In genomic region chr5:5158472-5158895, GRCh38 we compare ENCODE assay signal across 15 cellular contexts. TPM values are rescaled to one million over a fixed set of nuclear protein-coding genes. Genes with fewer than 3 reads are reported as not detected.
"Had no signal": no experiment of that assay in that cellular context is flagged by ENCODE, and none has a peak within 500 bp of the region (broad histone marks: within the 10 kb centered on the region; RNA-seq: fewer than 3 reads in every experiment).

No MANE protein-coding gene starts in this region.

- DNase-seq: activated CD4-positive, alpha-beta T cell treated with anti-CD3 and anti-CD28 coated beads, Interleukin-2, amount 10 ng/mL, durations not matched to agents 7 days and 5 days; activated CD8-positive, alpha-beta memory T cell treated with anti-CD3 and anti-CD28 coated beads, Interleukin-2, amount 50 U/mL, for 48 hours; activated gamma-delta T cell treated with Interleukin-2 at 50 U/mL for 16 hours; activated naive CD8-positive, alpha-beta T cell treated with anti-CD3 and anti-CD28 coated beads for 36 hours; anterior cingulate cortex; foreskin keratinocyte; naive thymus-derived CD8-positive, alpha-beta T cell; stimulated activated CD4-positive, alpha-beta T cell treated with anti-CD3 and anti-CD28 coated beads, Interleukin-1b, Interleukin-23, amount 100 ng/mL, for 48 hours; SW 1271; uterus had no signal

- H3K36me3 Mint-ChIP-seq: activated naive CD8-positive, alpha-beta T cell treated with anti-CD3 and anti-CD28 coated beads for 36 hours; naive thymus-derived CD8-positive, alpha-beta T cell had no signal

- H3K27me3 ChIP-seq: foreskin keratinocyte, neutrophil, uterus had no signal

- H3K9me3 Mint-ChIP-seq: activated CD4-positive, alpha-beta T cell treated with anti-CD3 and anti-CD28 coated beads, Interleukin-2, amount 10 ng/mL, durations not matched to agents 7 days and 5 days; activated naive CD8-positive, alpha-beta T cell treated with anti-CD3 and anti-CD28 coated beads for 36 hours had no signal

- H3K27ac ChIP-seq: foreskin keratinocyte, neutrophil, parathyroid adenoma, uterus had no signal

- H2AFZ ChIP-seq: parathyroid adenoma had no signal

- H3K36me3 ChIP-seq: neutrophil, uterus had no signal

- H3K4me1 ChIP-seq: foreskin keratinocyte, parathyroid adenoma had no signal

- H3K4me3 ChIP-seq: uterus had no signal

- H3K9ac ChIP-seq: parathyroid adenoma had no signal

- ATAC-seq: foreskin keratinocyte; naive thymus-derived CD8-positive, alpha-beta T cell had no signal

- H3K9me3 ChIP-seq: neutrophil, uterus had no signal

- H3K79me2 ChIP-seq: parathyroid adenoma had no signal

- H3K4me3 Mint-ChIP-seq: activated CD4-positive, alpha-beta T cell treated with anti-CD3 and anti-CD28 coated beads, Interleukin-2, amount 10 ng/mL, durations not matched to agents 7 days and 5 days; activated naive CD8-positive, alpha-beta T cell treated with anti-CD3 and anti-CD28 coated beads for 36 hours; naive thymus-derived CD8-positive, alpha-beta T cell had no signal

- H3K27ac Mint-ChIP-seq: activated CD4-positive, alpha-beta T cell treated with anti-CD3 and anti-CD28 coated beads, Interleukin-2, amount 10 ng/mL, durations not matched to agents 7 days and 5 days; activated naive CD8-positive, alpha-beta T cell treated with anti-CD3 and anti-CD28 coated beads for 36 hours; naive thymus-derived CD8-positive, alpha-beta T cell had no signal

RNA-seq across cellular contexts. Expression of gene ADAMTS16, which starts 18.4 kb away (rescaled TPM):
- total RNA-seq: activated CD4-positive, alpha-beta T cell treated with anti-CD3 and anti-CD28 coated beads, Interleukin-2, amount 10 ng/mL, durations not matched to agents 7 days and 5 days; activated naive CD8-positive, alpha-beta T cell treated with anti-CD3 and anti-CD28 coated beads for 36 hours; foreskin keratinocyte; lung microvascular endothelial cell; naive thymus-derived CD8-positive, alpha-beta T cell; T-helper 2 cell treated with Interferon-gamma antibody and Interleukin-4, amounts not matched to agents 100 ng/mL and 5 ng/mL, for 36 hours had no signal
- polyA plus RNA-seq: esophagus; foreskin keratinocyte; naive thymus-derived CD8-positive, alpha-beta T cell had no signal
